Comparison of ENCODE assay signal across 34 cellular contexts in the genomic region with DNA sequence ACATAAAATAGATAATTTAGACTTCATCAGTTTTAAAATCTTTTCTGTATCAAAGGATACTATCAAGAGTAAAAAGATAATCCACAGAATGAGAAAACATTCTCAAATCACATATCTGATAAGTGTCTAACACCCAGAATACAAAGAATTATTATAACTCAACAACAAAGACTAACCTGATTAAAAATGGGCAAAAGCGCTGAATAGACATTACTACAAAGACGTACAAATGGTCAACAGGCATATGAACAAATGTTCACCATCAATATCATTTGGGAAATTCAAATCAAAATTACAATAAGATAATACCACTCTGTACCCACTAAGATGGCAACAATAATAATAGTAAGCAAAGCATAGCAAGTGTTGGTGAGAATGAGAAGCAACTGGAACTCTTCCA.
DNase-seq lines count a peak whose midpoint lies in the region; ATAC-seq, FAIRE-seq and TF ChIP-seq lines count a peak whose summit lies in the region.
"Had no signal": no experiment of that assay in that cellular context is flagged by ENCODE, and none has a peak within 500 bp of the region (broad histone marks: within the 10 kb centered on the region; RNA-seq: fewer than 3 reads in every experiment).

No MANE protein-coding gene starts in this region.

- no peak overlapping the region for H3K14ac ChIP-seq in IMR-90 (replicated peaks; ENCODE audit: low read depth, low read length)

- no peak overlapping the region for H3K56ac ChIP-seq in IMR-90 (ENCODE audit: extremely low read depth, insufficient read depth, low read length)

- H2BK20ac ChIP-seq in IMR-90 (ENCODE audit: low read depth, low read length), result no peak overlapping the region

- TF ChIP-seq RAD21 in HepG2 (CRISPR knock-in tag; IDR thresholded peaks at IDR 0.05) (no peak), A549 (conservative IDR thresholded peaks at IDR 0.05 in 1 of 2, IDR thresholded peaks at IDR 0.05 in 1 of 2) (no peak), IMR-90 (IDR thresholded peaks at IDR 0.05; ENCODE audit: low read length) (no peak), K562 (CRISPR knock-in tag; conservative IDR thresholded peaks at IDR 0.05 in 1 of 2, IDR thresholded peaks at IDR 0.05 in 1 of 2) (no peak)

- no peaks in the 10 kb centered on the region for H3K27me3 ChIP-seq in HepG2 (ENCODE audit: control insufficient read depth in 1 of 2, insufficient read depth in 2 of 2, low read length in 2 of 2)
- H3K27me3 ChIP-seq in right lobe of liver, result no peaks in the 10 kb centered on the region
- no peaks in the 10 kb centered on the region for H3K27me3 ChIP-seq in IMR-90 (ENCODE audit: control insufficient read depth, insufficient read depth, low read length)
- H3K27me3 ChIP-seq in K562 (ENCODE audit: control insufficient read depth in 2 of 2, insufficient read depth in 2 of 2, low read length in 2 of 2), result no peaks in the 10 kb centered on the region
- H3K27me3 ChIP-seq: BE2C; BLaER1; BLaER1 treated with 17β-estradiol and CSF1 and Interleukin-3, amounts not matched to agents 10 nM and 100 nM had no signal

- intact Hi-C loops in HepG2 (cut with micrococcal nuclease; ENCODE audit: unreplicated experiment), result no loop called here
- intact Hi-C loops in right lobe of liver (cut with DNase I), result no loop called here
- intact Hi-C loops in IMR-90 (cut with micrococcal nuclease), result no loop called here
- intact Hi-C loops in K562 (cut with micrococcal nuclease), result no loop called here

- H3K9me1 ChIP-seq in IMR-90 (ENCODE audit: insufficient read depth, low read length) (no peaks in the 10 kb centered on the region), K562 (ENCODE audit: control insufficient read depth, insufficient read depth, low read length) (no peaks in the 10 kb centered on the region)

- CTCF ChIA-PET in HepG2 (lab: Yijun Ruan, JAX; ENCODE audit: low intra/inter-chr PET ratio, low total read pairs), result no interaction called here
- CTCF ChIA-PET in A549 (lab: Yijun Ruan, JAX), result no interaction called here
- CTCF ChIA-PET in IMR-90 (lab: Yijun Ruan, JAX), result no interaction called here
- CTCF ChIA-PET in K562 (lab: Yijun Ruan, JAX; ENCODE audit: low intra/inter-chr PET ratio), result no interaction called here

- no peak overlapping the region for H4K5ac ChIP-seq in IMR-90 (ENCODE audit: low read depth, low read length)

- H3K4me2 ChIP-seq in HepG2 (ENCODE audit: low read depth, low read length), result no peak overlapping the region
- H3K4me2 ChIP-seq in A549, result no peak overlapping the region
- no peak overlapping the region for H3K4me2 ChIP-seq in IMR-90 (ENCODE audit: low read depth, low read length)
- no peak overlapping the region for H3K4me2 ChIP-seq in K562 (ENCODE audit: insufficient read depth, low read length)
- H3K4me2 ChIP-seq: BLaER1; BLaER1 treated with 17β-estradiol and CSF1 and Interleukin-3, amounts not matched to agents 10 nM and 100 nM had no signal

- no peak overlapping the region for H3K4me3 ChIP-seq in HepG2 (replicated peaks in 1 of 3; ENCODE audit: insufficient read depth in 1 of 3, low read depth in 2 of 3, low read length in 3 of 3)
- H3K4me3 ChIP-seq in right lobe of liver, result no peak overlapping the region
- H3K4me3 ChIP-seq in A549, result no peak overlapping the region
- H3K4me3 ChIP-seq in IMR-90 (ENCODE audit: insufficient read depth, low read depth, low read length), result no peak overlapping the region
- H3K4me3 ChIP-seq in K562, result no peak overlapping the region
- H3K4me3 ChIP-seq: BLaER1; BLaER1 treated with 17β-estradiol and CSF1 and Interleukin-3, amounts not matched to agents 10 nM and 100 nM had no signal

- peaks cover 91% of the 10 kb centered on the region for H3K9me3 ChIP-seq in HepG2 (ENCODE audit: low read length)
- H3K9me3 ChIP-seq in right lobe of liver, result no peaks in the 10 kb centered on the region
- no peaks in the 10 kb centered on the region for H3K9me3 ChIP-seq in A549
- H3K9me3 ChIP-seq in IMR-90 (ENCODE audit: control insufficient read depth, insufficient read depth, low read length), result peaks cover 1% of the 10 kb centered on the region; the same call in 1 of the 2 replicates
- no peaks in the 10 kb centered on the region for H3K9me3 ChIP-seq in K562 (replicated peaks; ENCODE audit: control insufficient read depth, insufficient read depth, low read depth, low read length)
- H3K9me3 ChIP-seq: BE2C, BLaER1, Caco-2 had no signal

- no peak overlapping the region for H2BK15ac ChIP-seq in IMR-90 (ENCODE audit: low read depth, low read length)

- no peak overlapping the region for H3K23ac ChIP-seq in IMR-90 (ENCODE audit: low read depth, low read length)

- no peak overlapping the region for H2AK5ac ChIP-seq in IMR-90 (ENCODE audit: low read depth, low read length)

- no peak overlapping the region for H4K91ac ChIP-seq in IMR-90 (ENCODE audit: insufficient read depth, low read depth, low read length)

- TF ChIP-seq POLR2A in HepG2 (IDR thresholded peaks at IDR 0.05; ENCODE audit: insufficient read depth in 1 of 2, low read depth in 2 of 2, low read length in 2 of 2) (no peak), right lobe of liver (IDR thresholded peaks at IDR 0.05) (no peak), A549 (IDR thresholded peaks at IDR 0.05; ENCODE audit: low read length) (no peak), IMR-90 (IDR thresholded peaks at IDR 0.05; ENCODE audit: low read depth, low read length) (no peak), K562 (conservative IDR thresholded peaks at IDR 0.05) (no peak)

- H3K4me1 ChIP-seq in HepG2 (ENCODE audit: insufficient read depth, low read length), result no peaks in the 10 kb centered on the region
- H3K4me1 ChIP-seq in right lobe of liver, result no peaks in the 10 kb centered on the region
- no peaks in the 10 kb centered on the region for H3K4me1 ChIP-seq in A549
- no peaks in the 10 kb centered on the region for H3K4me1 ChIP-seq in IMR-90 (ENCODE audit: control insufficient read depth, insufficient read depth, low read length)
- no peaks in the 10 kb centered on the region for H3K4me1 ChIP-seq in K562 (replicated peaks in 1 of 2; ENCODE audit: control insufficient read depth in 2 of 2, insufficient read depth in 2 of 2, low read length in 2 of 2)
- H3K4me1 ChIP-seq: BE2C; BLaER1; BLaER1 treated with 17β-estradiol and CSF1 and Interleukin-3, amounts not matched to agents 10 nM and 100 nM; Caco-2 had no signal

- dilution Hi-C loops in IMR-90 (cut with HindIII; ENCODE audit: low sequenced_read_pairs, unreplicated experiment), result no loop called here

- ATAC-seq in HepG2 (no peak), right lobe of liver (no peak), A549 (no peak), IMR-90 (ENCODE audit: low read depth) (no peak), K562 (no peak), HG03469 (IDR thresholded peaks at IDR 0.05; ENCODE audit: unreplicated experiment) (no peak)
- ATAC-seq: CD8-positive, alpha-beta T cell had no signal

- no peaks in the 10 kb centered on the region for H3K79me1 ChIP-seq in IMR-90 (ENCODE audit: low read depth in 1 of 2, low read length in 2 of 2)

- no peaks in the 10 kb centered on the region for H4K20me1 ChIP-seq in HepG2 (ENCODE audit: insufficient read depth, low read length)
- no peaks in the 10 kb centered on the region for H4K20me1 ChIP-seq in IMR-90 (ENCODE audit: insufficient read depth, low read length)
- no peaks in the 10 kb centered on the region for H4K20me1 ChIP-seq in K562 (replicated peaks; ENCODE audit: control insufficient read depth, insufficient read depth, low read length)
- H4K20me1 ChIP-seq: BLaER1; BLaER1 treated with 17β-estradiol and CSF1 and Interleukin-3, amounts not matched to agents 10 nM and 100 nM had no signal

- no peak overlapping the region for H3K27ac ChIP-seq in HepG2 (ENCODE audit: extremely low read length, insufficient read depth, low read length)
- H3K27ac ChIP-seq in right lobe of liver, result no peak overlapping the region
- H3K27ac ChIP-seq in A549, result no peak overlapping the region
- no peak overlapping the region for H3K27ac ChIP-seq in IMR-90 (ENCODE audit: insufficient read depth, low read length)
- H3K27ac ChIP-seq in K562 (ENCODE audit: extremely low read depth, low read depth, low read length), result no peak overlapping the region
- H3K27ac ChIP-seq: 22Rv1; BLaER1; BLaER1 treated with 17β-estradiol and CSF1 and Interleukin-3, amounts not matched to agents 10 nM and 100 nM; C4-2B had no signal

- 18% methylated on average over 2 of the region's 2 CpGs for WGBS in HepG2 (ENCODE audit: low lambda C conversion rate)
- WGBS in right lobe of liver (ENCODE audit: insufficient coverage, low coverage, low lambda C conversion rate, missing lambda C conversion rate), result 59% methylated on average over 2 of the region's 2 CpGs
- 45% methylated on average over 2 of the region's 2 CpGs for WGBS in A549 (ENCODE audit: missing lambda C conversion rate)
- WGBS in IMR-90 (ENCODE audit: extremely low coverage in 2 of 2, insufficient read length in 1 of 2), 2 experiments, result no CpG with 5 or more reads among the region's 2 CpGs
- 3% methylated on average over 2 of the region's 2 CpGs for WGBS in K562 (ENCODE audit: insufficient coverage, low coverage, missing lambda C conversion rate)

- no peak overlapping the region for H2BK120ac ChIP-seq in IMR-90 (ENCODE audit: low read depth, low read length)

- H4K8ac ChIP-seq in IMR-90 (ENCODE audit: low read depth in 2 of 2, low read length in 2 of 2), result no peak overlapping the region

- H3K9ac ChIP-seq in HepG2 (ENCODE audit: insufficient read depth, low read depth, low read length), result no peak overlapping the region
- no peak overlapping the region for H3K9ac ChIP-seq in IMR-90 (ENCODE audit: low read depth, low read length)
- H3K9ac ChIP-seq in K562 (ENCODE audit: insufficient read depth in 1 of 2, low read depth in 2 of 2, low read length in 2 of 2), result no peak overlapping the region
- H3K9ac ChIP-seq: BLaER1; BLaER1 treated with 17β-estradiol and CSF1 and Interleukin-3, amounts not matched to agents 10 nM and 100 nM had no signal

- H3K36me3 ChIP-seq in HepG2 (replicated peaks in 1 of 2; ENCODE audit: control insufficient read depth in 1 of 2, insufficient read depth in 2 of 2, low read length in 2 of 2) (no peaks in the 10 kb centered on the region), right lobe of liver (no peaks in the 10 kb centered on the region), IMR-90 (ENCODE audit: control insufficient read depth, insufficient read depth, low read length) (no peaks in the 10 kb centered on the region), K562 (ENCODE audit: control insufficient read depth, insufficient read depth, low read length) (no peaks in the 10 kb centered on the region)
- H3K36me3 ChIP-seq: BE2C; BLaER1; BLaER1 treated with 17β-estradiol and CSF1 and Interleukin-3, amounts not matched to agents 10 nM and 100 nM had no signal

- no peak overlapping the region for H2BK5ac ChIP-seq in IMR-90 (ENCODE audit: low read depth, low read length, poor library complexity, severe bottlenecking)

- H3K18ac ChIP-seq in IMR-90 (ENCODE audit: low read depth, low read length), result no peak overlapping the region

- H2AK9ac ChIP-seq in IMR-90 (replicated peaks; ENCODE audit: low read depth, low read length, poor library complexity), result no peak overlapping the region

- no peak for DNase-seq in HepG2 (ENCODE audit: low spot score)
- no peak for DNase-seq in right lobe of liver
- DNase-seq in A549 (ENCODE audit: low read depth in 1 of 2, low spot score in 1 of 2), result no peak
- DNase-seq in IMR-90, result no peak
- DNase-seq in K562 (ENCODE audit: extremely low read depth in 1 of 4, low spot score in 3 of 4), result no peak
- DNase-seq in stimulated activated CD4-positive, alpha-beta T cell treated with anti-CD3 and anti-CD28 coated beads, Interleukin-15, amount 100 ng/mL, for 24 hours, result no peak
- DNase-seq in GDM1 (lab: John Stamatoyannopoulos, UW), result no peak
- DNase-seq: 8988T; ACHN; AML-193; BE2C; C1 segment of cervical spinal cord; Caco-2; Calu3; CD4-positive, alpha-beta memory T cell; CD4-positive, alpha-beta T cell; CD4-positive, CD25-positive, alpha-beta regulatory T cell; CD8-positive, alpha-beta memory T cell; CD8-positive, alpha-beta T cell; COR-L47; DMS 273 treated with DMSO at 0.1 percent for 48 hours; DMS153; DMS53; DMS79; DMS79 treated with DMSO at 0.1 percent for 48 hours; DND-41; EL had no signal

- H3K79me2 ChIP-seq in HepG2 (ENCODE audit: insufficient read depth, low read length) (no peaks in the 10 kb centered on the region), K562 (ENCODE audit: control insufficient read depth, insufficient read depth, low read length) (no peaks in the 10 kb centered on the region)

- BruUV-seq in HepG2 (replicated peaks; lab: Mats Ljungman, UMichigan) (no TSS peak), IMR-90 (replicated peaks; lab: Mats Ljungman, UMichigan) (no TSS peak), K562 (replicated peaks; lab: Mats Ljungman, UMichigan) (no TSS peak)

- POLR2A ChIA-PET in HepG2 (lab: Yijun Ruan, JAX) (no interaction called here), A549 (lab: Yijun Ruan, JAX) (no interaction called here), IMR-90 (lab: Charles Lee; ENCODE audit: unreplicated experiment) (no interaction called here), K562 (lab: Yijun Ruan, JAX) (no interaction called here)

- no peak for FAIRE-seq in HepG2 (lab: Jason Lieb, UNC)
- FAIRE-seq in A549 (lab: Jason Lieb, UNC), result no peak
- no peak for FAIRE-seq in K562 (lab: Jason Lieb, UNC)
- FAIRE-seq: A204.1, D721Med had no signal

- H2AFZ ChIP-seq in HepG2 (ENCODE audit: low read length) (no peak overlapping the region), IMR-90 (replicated peaks; ENCODE audit: low read length, poor library complexity) (no peak overlapping the region), K562 (ENCODE audit: low read depth, low read length) (no peak overlapping the region)

- in situ Hi-C loops in HepG2 (cut with HindIII; ENCODE audit: extremely low pct_ligation_motif_present, low pct_unique_long_range_greater_than_20kb) (no loop called here), IMR-90 (cut with MboI; ENCODE audit: low sequenced_read_pairs) (no loop called here), K562 (cut with MboI) (no loop called here)

- H3K4ac ChIP-seq in IMR-90 (ENCODE audit: low read depth, low read length), result no peak overlapping the region

- TF ChIP-seq CTCF in HepG2 (CRISPR knock-in tag; IDR thresholded peaks at IDR 0.05), result no peak
- no peak for TF ChIP-seq CTCF in right lobe of liver (IDR thresholded peaks at IDR 0.05)
- TF ChIP-seq CTCF in A549 (IDR thresholded peaks at IDR 0.05), result no peak
- no peak for TF ChIP-seq CTCF in IMR-90 (conservative IDR thresholded peaks at IDR 0.05; ENCODE audit: low read depth, low read length)
- TF ChIP-seq CTCF in K562 (IDR thresholded peaks at IDR 0.05 in 2 of 3, conservative IDR thresholded peaks at IDR 0.05 in 1 of 3; ENCODE audit: insufficient read depth in 2 of 3, low read depth in 1 of 3, low read length in 3 of 3), result no peak

- TF ChIP-seq EP300 in HepG2 (IDR thresholded peaks at IDR 0.05; ENCODE audit: low read depth in 2 of 2, low read length in 2 of 2), result no peak
- TF ChIP-seq EP300 in HepG2 (CRISPR knock-in tag; IDR thresholded peaks at IDR 0.05; ENCODE audit: borderline replicate concordance), result no peak
- TF ChIP-seq EP300 in A549 (IDR thresholded peaks at IDR 0.05), result no peak
- TF ChIP-seq EP300 in K562 (IDR thresholded peaks at IDR 0.05; ENCODE audit: low read length), result no peak
